ENCODE assay signal across 9 cellular contexts in genomic region chr2:119126650-119127049, GRCh38. TPM values are rescaled to one million over a fixed set of nuclear protein-coding genes. Genes with fewer than 3 reads are reported as not detected.
A peak's percentile ranks its signal among the peaks of the same experiment; 100 is the strongest.
DNase-seq lines count a peak whose midpoint lies in the region; ATAC-seq, FAIRE-seq and TF ChIP-seq lines count a peak whose summit lies in the region.
"Had no signal": no experiment of that assay in that cellular context is flagged by ENCODE, and none has a peak within 500 bp of the region (broad histone marks: within the 10 kb centered on the region; RNA-seq: fewer than 3 reads in every experiment).

No MANE protein-coding gene starts in this region.

- H3K9me3 Mint-ChIP-seq in chondrocyte (ENCODE audit: low read depth), result no peaks in the 10 kb centered on the region

- no peaks in the 10 kb centered on the region for H3K4me1 ChIP-seq in gastrocnemius medialis

- H3K27me3 ChIP-seq in gastrocnemius medialis, result peaks cover 12 to 18% (median 16%) of the 10 kb centered on the region in 3 donors

- no peak for FAIRE-seq in GM18507 (lab: Jason Lieb, UNC)
- FAIRE-seq: astrocyte had no signal

- H3K9me3 ChIP-seq in gastrocnemius medialis, result no peaks in the 10 kb centered on the region

- no peak overlapping the region for H3K4me3 Mint-ChIP-seq in chondrocyte (ENCODE audit: unreplicated experiment)

- no peak overlapping the region for H3K27ac ChIP-seq in gastrocnemius medialis

- no peaks in the 10 kb centered on the region for H3K36me3 Mint-ChIP-seq in chondrocyte (ENCODE audit: low read depth)

- DNase-seq in 8988T (peak; percentile 73), GM18507 (ENCODE audit: extremely low spot score, insufficient read length, low read depth) (peak; percentile 20), RPMI8226 (peak; percentile 54), chondrocyte (ENCODE audit: low spot score) (no peak), gastrocnemius medialis (no peak)

- no peaks in the 10 kb centered on the region for H3K4me1 Mint-ChIP-seq in chondrocyte (ENCODE audit: low read depth)

- ATAC-seq in gastrocnemius medialis (no peak), HG02763 (IDR thresholded peaks at IDR 0.05; ENCODE audit: unreplicated experiment) (no peak), HG02970 (IDR thresholded peaks at IDR 0.05; ENCODE audit: low FRiP score, unreplicated experiment) (no peak), HG02840 (IDR thresholded peaks at IDR 0.05; ENCODE audit: low FRiP score, unreplicated experiment) (no peak)

- no peak overlapping the region for H3K27ac Mint-ChIP-seq in chondrocyte (ENCODE audit: unreplicated experiment)

- TF ChIP-seq CTCF in chondrocyte (IDR thresholded peaks at IDR 0.05) (peak; percentile 67), gastrocnemius medialis (IDR thresholded peaks at IDR 0.05 in 4 of 5, conservative IDR thresholded peaks at IDR 0.05 in 1 of 5) (peak in 3 of 5 experiments; percentile 10 to 49 (median 31))

- TF ChIP-seq POLR2A in gastrocnemius medialis (IDR thresholded peaks at IDR 0.05), result no peak

- in situ Hi-C loops in gastrocnemius medialis (cut with MboI; ENCODE audit: low sequenced_read_pairs in 4 of 4), result loop anchor here in 1 of 4 donors (25.0 kb wide), 1 partner anchor 239 kb away; no protein-coding TSS in a partner anchor

- peaks cover 59% of the 10 kb centered on the region for H3K27me3 Mint-ChIP-seq in chondrocyte (ENCODE audit: low read depth)

- intact Hi-C loops in gastrocnemius medialis (cut with DNase I; ENCODE audit: low total_unique reads), result no loop called here

- H3K36me3 ChIP-seq in gastrocnemius medialis, result no peaks in the 10 kb centered on the region

- no peak overlapping the region for H3K4me3 ChIP-seq in gastrocnemius medialis

RNA-seq across cellular contexts. Expression of gene C1QL2, which starts 31.9 kb away (rescaled TPM):
- total RNA-seq in chondrocyte, result not detected in 3 replicates
- total RNA-seq in gastrocnemius medialis, result not detected

Comparison
In these comparisons a context has a peak if more than half of its experiments do, and no peak if none do; other contexts are left out.
1. DNase-seq: peak in 8988T (single experiment), GM18507 (single experiment) and RPMI8226 (single experiment); none in chondrocyte (single experiment) and gastrocnemius medialis (0 of 2).